ENCODE assay signal across 3 cellular contexts in genomic region chr6:44706011-44706410, GRCh38.
TF ChIP-seq lines count a peak whose summit lies in the region.

No MANE protein-coding gene starts in this region.

TF ChIP-seq in GM23338, 12 proteins besides CTCF, POLR2A, EP300 and RAD21 (continues in another document):
- TF ChIP-seq EZH2 (IDR thresholded peaks at IDR 0.05; ENCODE audit: low read depth, unreplicated experiment) (no peak), REST (IDR thresholded peaks at IDR 0.05; ENCODE audit: unreplicated experiment) (no peak)

TF ChIP-seq in H1, 55 proteins besides CTCF, POLR2A, EP300 and RAD21:
- no peak for TF ChIP-seq HDAC2 (IDR thresholded peaks at IDR 0.05; ENCODE audit: borderline replicate concordance in 1 of 2, low read depth in 2 of 2, low read length in 2 of 2)

TF ChIP-seq in SK-N-SH treated with all-trans-retinoic acid at 6 μM for 48 hours, 23 proteins besides CTCF, POLR2A, EP300 and RAD21:
- no peak for TF ChIP-seq ZNF565 (CRISPR knock-in tag; conservative IDR thresholded peaks at IDR 0.05; ENCODE audit: low read depth)
